1 cellular context compared by ENCODE assay signal in genomic region chr7:99325597-99326407, GRCh38.
A peak's percentile ranks its signal among the peaks of the same experiment; 100 is the strongest.
TF ChIP-seq lines count a peak whose summit lies in the region.

ARPC1A (plus strand) TSS chr7:99325898; CDS start chr7:99333354, 7,456 bp downstream.

TF ChIP-seq in HepG2, 621 proteins besides CTCF, POLR2A, EP300 and RAD21 (continued from another document and continues in another):
- TF ChIP-seq ATF4 (CRISPR knock-in tag; IDR thresholded peaks at IDR 0.05) (no peak), ARHGAP35 (CRISPR knock-in tag; IDR thresholded peaks at IDR 0.05; ENCODE audit: borderline replicate concordance) (no peak; the same call in 1 of the 2 replicates), SRSF9 (IDR thresholded peaks at IDR 0.05; ENCODE audit: borderline replicate concordance, insufficient read depth, low read depth, low read length, poor library complexity, severe bottlenecking) (no peak), SALL1 (CRISPR knock-in tag; IDR thresholded peaks at IDR 0.05) (peak; percentile 88), IRF2 (CRISPR knock-in tag; IDR thresholded peaks at IDR 0.05) (peak; percentile 67), SP5 (CRISPR knock-in tag; IDR thresholded peaks at IDR 0.05; ENCODE audit: borderline replicate concordance, low read depth) (peak; percentile 39; the same call in 1 of the 2 replicates), HNRNPUL1 (IDR thresholded peaks at IDR 0.05; ENCODE audit: low read depth, low read length) (0 out of 2 replicates have a peak, but pooled peaks have one; percentile 39), SMARCE1 (IDR thresholded peaks at IDR 0.05; ENCODE audit: borderline replicate concordance) (no peak), JUN (CRISPR knock-in tag; IDR thresholded peaks at IDR 0.05) (no peak), MIXL1 (CRISPR knock-in tag; IDR thresholded peaks at IDR 0.05) (no peak; the same call in 1 of the 2 replicates), MEIS1 (CRISPR knock-in tag; IDR thresholded peaks at IDR 0.05; ENCODE audit: borderline replicate concordance) (peak; percentile 67; the same call in 1 of the 2 replicates), TEAD3 (CRISPR knock-in tag; optimal IDR thresholded peaks at IDR 0.05; ENCODE audit: borderline replicate concordance) (no peak), ZNF232 (CRISPR knock-in tag; IDR thresholded peaks at IDR 0.05; ENCODE audit: borderline replicate concordance) (peak; percentile 82; the same call in 1 of the 2 replicates), ZNF17 (CRISPR knock-in tag; IDR thresholded peaks at IDR 0.05) (no peak), ZNF703 (CRISPR knock-in tag; IDR thresholded peaks at IDR 0.05; ENCODE audit: borderline replicate concordance) (no peak), MEF2D (CRISPR knock-in tag; IDR thresholded peaks at IDR 0.05) (no peak), ZNF207 (IDR thresholded peaks at IDR 0.05; ENCODE audit: borderline replicate concordance) (no peak), KLF15 (CRISPR knock-in tag; IDR thresholded peaks at IDR 0.05; ENCODE audit: borderline replicate concordance) (0 out of 2 replicates have a peak, but pooled peaks have one; percentile 28), ZNF607 (CRISPR knock-in tag; IDR thresholded peaks at IDR 0.05; ENCODE audit: borderline replicate concordance) (peak; percentile 92; the same call in 1 of the 2 replicates), ZNF510 (CRISPR knock-in tag; IDR thresholded peaks at IDR 0.05; ENCODE audit: low read depth) (no peak), FOSL1 (CRISPR knock-in tag; IDR thresholded peaks at IDR 0.05; ENCODE audit: borderline replicate concordance) (no peak), PAF1 (CRISPR knock-in tag; IDR thresholded peaks at IDR 0.05) (no peak), ZKSCAN5 (CRISPR knock-in tag; IDR thresholded peaks at IDR 0.05) (no peak), SNAI1 (CRISPR knock-in tag; IDR thresholded peaks at IDR 0.05; ENCODE audit: borderline replicate concordance) (0 out of 2 replicates have a peak, but pooled peaks have one; percentile 30), SP1 (IDR thresholded peaks at IDR 0.05) (no peak), SP1 (CRISPR knock-in tag; IDR thresholded peaks at IDR 0.05) (peak; percentile 39; the same call in 1 of the 2 replicates), ZBTB4 (CRISPR knock-in tag; IDR thresholded peaks at IDR 0.05; ENCODE audit: borderline replicate concordance) (peak; percentile 33; the same call in 1 of the 2 replicates), ZBTB34 (CRISPR knock-in tag; IDR thresholded peaks at IDR 0.05) (no peak), HNF4A (CRISPR knock-in tag; IDR thresholded peaks at IDR 0.05) (peak; percentile 65), ZNF556 (CRISPR knock-in tag; IDR thresholded peaks at IDR 0.05; ENCODE audit: borderline replicate concordance) (peak; percentile 89), FLYWCH1 (CRISPR knock-in tag; IDR thresholded peaks at IDR 0.05) (no peak), KIAA2018 (CRISPR knock-in tag; IDR thresholded peaks at IDR 0.05; ENCODE audit: borderline replicate concordance) (no peak), HNF4G (IDR thresholded peaks at IDR 0.05; ENCODE audit: borderline replicate concordance, low read depth, low read length) (no peak; the same call in 1 of the 2 replicates), HNF4G (CRISPR knock-in tag; IDR thresholded peaks at IDR 0.05; ENCODE audit: borderline replicate concordance, low read depth) (no peak), ZNF841 (CRISPR knock-in tag; IDR thresholded peaks at IDR 0.05; ENCODE audit: borderline replicate concordance) (no peak), POGK (CRISPR knock-in tag; conservative IDR thresholded peaks at IDR 0.05) (peak; percentile 81), TBX2 (CRISPR knock-in tag; IDR thresholded peaks at IDR 0.05; ENCODE audit: borderline replicate concordance) (peak; percentile 77), HIC2 (CRISPR knock-in tag; IDR thresholded peaks at IDR 0.05; ENCODE audit: low read depth) (0 out of 2 replicates have a peak, but pooled peaks have one; percentile 27), CBX5 (CRISPR knock-in tag; IDR thresholded peaks at IDR 0.05; ENCODE audit: borderline replicate concordance) (peak; percentile 79; the same call in 1 of the 2 replicates), GATA4 (IDR thresholded peaks at IDR 0.05; ENCODE audit: borderline replicate concordance, low read depth) (peak; percentile 61; the same call in 1 of the 2 replicates), ZFP41 (CRISPR knock-in tag; IDR thresholded peaks at IDR 0.05; ENCODE audit: borderline replicate concordance) (peak; percentile 83; the same call in 1 of the 2 replicates), MAZ (IDR thresholded peaks at IDR 0.05; ENCODE audit: borderline replicate concordance, low read depth, low read length) (peak; percentile 59; the same call in 1 of the 2 replicates), MAZ (CRISPR knock-in tag; IDR thresholded peaks at IDR 0.05; ENCODE audit: low read depth) (peak; percentile 81; the same call in 1 of the 2 replicates), KLF9 (CRISPR knock-in tag; IDR thresholded peaks at IDR 0.05; ENCODE audit: low read depth) (no peak), CREB3 (CRISPR knock-in tag; IDR thresholded peaks at IDR 0.05) (no peak), GABPA (IDR thresholded peaks at IDR 0.05; ENCODE audit: low read depth, low read length) (peak; percentile 74), GABPA (CRISPR knock-in tag; IDR thresholded peaks at IDR 0.05; ENCODE audit: low read depth) (peak; percentile 83), PHF8 (CRISPR knock-in tag; IDR thresholded peaks at IDR 0.05) (peak; percentile 98)
